ENCODE assay signal across 25 cellular contexts in genomic region chr1:173482683-173483082, GRCh38.
"Had no signal": no experiment of that assay in that cellular context is flagged by ENCODE, and none has a peak within 500 bp of the region (broad histone marks: within the 10 kb centered on the region; RNA-seq: fewer than 3 reads in every experiment).

No MANE protein-coding gene starts in this region.

- H3K9me3 ChIP-seq: left ventricle myocardium inferior, lower lobe of right lung, pancreas, suprapubic skin, tibial artery, upper lobe of left lung, uterus had no signal

- H3K27ac ChIP-seq: foreskin keratinocyte, hepatocyte, left ventricle myocardium inferior, lower lobe of right lung, neural progenitor cell, pancreas, suprapubic skin, tibial artery, upper lobe of left lung, uterus had no signal

- ATAC-seq: foreskin keratinocyte; left cardiac atrium; lower lobe of right lung; natural killer cell treated with Interleukin-12 subunit alpha and Interleukin-12 subunit beta and Interleukin-15 and Interleukin-18, amount 100 ng/mL, for 72 hours; pancreas; right cardiac atrium; stimulated activated naive CD8-positive, alpha-beta T cell treated with anti-CD3 and anti-CD28 coated beads, Interleukin-15, Interleukin-2, amounts not matched to agents 100 U/mL and 50 U/mL, for 24 hours had no signal

- H3K27me3 Mint-ChIP-seq: natural killer cell treated with Interleukin-12 subunit alpha and Interleukin-12 subunit beta and Interleukin-15 and Interleukin-18, amount 100 ng/mL, for 72 hours; progenitor cell of endocrine pancreas had no signal

- H3K4me2 ChIP-seq: hepatocyte, neural progenitor cell, smooth muscle cell had no signal

- H3K36me3 ChIP-seq: uterus had no signal

- H3K9ac ChIP-seq: neural progenitor cell had no signal

- H3K9me3 Mint-ChIP-seq: natural killer cell treated with Interleukin-12 subunit alpha and Interleukin-12 subunit beta and Interleukin-15 and Interleukin-18, amount 100 ng/mL, for 72 hours; neural progenitor cell had no signal

- DNase-seq: effector CD4-positive, alpha-beta T cell; endodermal cell; erythroblast; foreskin keratinocyte; head of caudate nucleus; kidney; left cardiac atrium; left ventricle myocardium inferior; lower lobe of right lung; mesenchymal stem cell; midbrain; nucleus accumbens; pancreas; right cardiac atrium; stimulated activated CD4-positive, alpha-beta T cell treated with anti-CD3 and anti-CD28 coated beads, Interleukin-2, amount 100 ng/mL, for 48 hours; stimulated activated naive CD8-positive, alpha-beta T cell treated with anti-CD3 and anti-CD28 coated beads, Interleukin-15, Interleukin-2, amounts not matched to agents 100 U/mL and 50 U/mL, for 24 hours; tibial artery; upper lobe of left lung; uterus had no signal

- H3K27ac Mint-ChIP-seq: neural progenitor cell, progenitor cell of endocrine pancreas had no signal

- H2AFZ ChIP-seq: hepatocyte, neural progenitor cell had no signal

- H3K27me3 ChIP-seq: foreskin keratinocyte, hepatocyte, neural progenitor cell, pancreas, suprapubic skin, tibial artery, upper lobe of left lung, uterus had no signal

- H3K4me3 Mint-ChIP-seq: neural progenitor cell had no signal

- H3K4me3 ChIP-seq: hepatocyte, left ventricle myocardium inferior, lower lobe of right lung, neural progenitor cell, pancreas, smooth muscle cell, suprapubic skin, tibial artery, upper lobe of left lung, uterus had no signal
